ENCODE assay signal across 20 cellular contexts in genomic region chr21:45442276-45442675, GRCh38. TPM values are rescaled to one million over a fixed set of nuclear protein-coding genes. Genes with fewer than 3 reads are reported as not detected.
DNase-seq lines count a peak whose midpoint lies in the region; ATAC-seq and TF ChIP-seq lines count a peak whose summit lies in the region.
"Had no signal": no experiment of that assay in that cellular context is flagged by ENCODE, and none has a peak within 500 bp of the region (broad histone marks: within the 10 kb centered on the region; RNA-seq: fewer than 3 reads in every experiment).

No MANE protein-coding gene starts in this region.

- peak overlapping the region; percentile 60 for H3K9ac ChIP-seq in neuronal stem cell (ENCODE audit: low read depth, low read length, poor library complexity)

- H2BK5ac ChIP-seq in neuronal stem cell (ENCODE audit: low read length) = no peak overlapping the region

- H3K27ac ChIP-seq in right atrium auricular region = no peak overlapping the region
- H3K27ac ChIP-seq in neuronal stem cell (replicated peaks; ENCODE audit: low read length) = no peak overlapping the region
- peak overlapping the region; percentile 6 to 65 for H3K27ac ChIP-seq in tibial artery
- H3K27ac ChIP-seq: A549 had no signal

- H3K36me3 Mint-ChIP-seq in chondrocyte (ENCODE audit: low read depth) = peaks cover 8% of the 10 kb centered on the region
- no peaks in the 10 kb centered on the region for H3K36me3 Mint-ChIP-seq in stimulated activated memory B cell treated with anti-CD40 and anti-IgM and Interleukin-4, amounts not matched to agents 10 μg/mL and 1 μg/mL and 100 μg/mL, for 72 hours
- H3K36me3 Mint-ChIP-seq: CD14-positive monocyte had no signal

- no CpG with 5 or more reads among the region's 17 CpGs for WGBS in neuronal stem cell (ENCODE audit: extremely low coverage in 2 of 2, insufficient read length in 2 of 2, insufficient replicate concordance in 1 of 2), 2 donors

- H3K4me3 Mint-ChIP-seq in chondrocyte (ENCODE audit: unreplicated experiment) = no peak overlapping the region
- no peak overlapping the region for H3K4me3 Mint-ChIP-seq in stimulated activated memory B cell treated with anti-CD40 and anti-IgM and Interleukin-4, amounts not matched to agents 10 μg/mL and 1 μg/mL and 100 μg/mL, for 72 hours
- H3K4me3 Mint-ChIP-seq: B cell, CD14-positive monocyte had no signal

- H3K23ac ChIP-seq in neuronal stem cell (ENCODE audit: low read depth, low read length, poor library complexity) = peak overlapping the region; percentile 85

- peak overlapping the region; percentile 41 for H3K27ac Mint-ChIP-seq in chondrocyte (ENCODE audit: unreplicated experiment)
- no peak overlapping the region for H3K27ac Mint-ChIP-seq in stimulated activated memory B cell treated with anti-CD40 and anti-IgM and Interleukin-4, amounts not matched to agents 10 μg/mL and 1 μg/mL and 100 μg/mL, for 72 hours
- H3K27ac Mint-ChIP-seq: B cell had no signal

- peak; percentile 13 for DNase-seq in left cardiac atrium
- DNase-seq in right atrium auricular region (ENCODE audit: low spot score) = no peak
- DNase-seq in chondrocyte (ENCODE audit: low spot score) = peak; percentile 74
- DNase-seq in neuronal stem cell (ENCODE audit: low spot score) = no peak
- DNase-seq in tibial artery = no peak
- DNase-seq in GDM1 (lab: John Stamatoyannopoulos, UW) = no peak
- DNase-seq in activated effector memory CD4-positive, alpha-beta T cell treated with anti-CD3 and anti-CD28 coated beads, Interleukin-2, amount 50 U/mL, for 16 hours = no peak
- DNase-seq: EL, Karpas-422, MV-4-11, NCI-H1694, NCI-H2081, NCI-H2171 treated with DMSO at 0.1 percent for 48 hours, NCI-H524 treated with DMSO at 0.1 percent for 48 hours, OCI-M1 had no signal

- no peak overlapping the region for H2BK12ac ChIP-seq in neuronal stem cell (ENCODE audit: low read length)

- H3K4me2 ChIP-seq in neuronal stem cell (ENCODE audit: insufficient read depth, low read length, poor library complexity, severe bottlenecking) = no peak overlapping the region
- H3K4me2 ChIP-seq: A549 had no signal

- intact Hi-C loops in left cardiac atrium (cut with DNase I) (loop anchor here in 1 of 2 donors (5.0 kb wide), 1 partner anchor 150 kb away; no protein-coding TSS in a partner anchor), tibial artery (cut with DNase I; ENCODE audit: low total_unique reads) (no loop called here)

- H2AK5ac ChIP-seq in neuronal stem cell (ENCODE audit: low read depth, low read length) = peak overlapping the region; percentile 83

- peaks cover 0 to 19% of the 10 kb centered on the region in 2 donors for H3K4me1 ChIP-seq in right atrium auricular region
- peaks cover 2 to 3% of the 10 kb centered on the region in 2 donors for H3K4me1 ChIP-seq in neuronal stem cell (ENCODE audit: control insufficient read depth in 2 of 2, insufficient read depth in 1 of 2, low read depth in 1 of 2, low read length in 2 of 2)
- H3K4me1 ChIP-seq in tibial artery = peaks cover 4 to 39% (median 29%) of the 10 kb centered on the region in 4 donors
- H3K4me1 ChIP-seq: HAP-1 had no signal

- peaks cover 5% of the 10 kb centered on the region for H3K9me3 Mint-ChIP-seq in chondrocyte (ENCODE audit: low read depth)
- peaks cover 3% of the 10 kb centered on the region for H3K9me3 Mint-ChIP-seq in stimulated activated memory B cell treated with anti-CD40 and anti-IgM and Interleukin-4, amounts not matched to agents 10 μg/mL and 1 μg/mL and 100 μg/mL, for 72 hours

- peak overlapping the region; percentile 71 for H3K18ac ChIP-seq in neuronal stem cell (ENCODE audit: low read length)

- H3K27me3 ChIP-seq in right atrium auricular region (no peaks in the 10 kb centered on the region), neuronal stem cell (ENCODE audit: control insufficient read depth in 3 of 3, insufficient read depth in 3 of 3, low read depth in 1 of 3, low read length in 3 of 3) (peaks cover 0 to 4% (median 0%) of the 10 kb centered on the region in 3 experiments), tibial artery (no peaks in the 10 kb centered on the region)

- peaks cover 25% of the 10 kb centered on the region for H3K79me1 ChIP-seq in neuronal stem cell (ENCODE audit: low read depth, low read length)

- no peak overlapping the region for H4K91ac ChIP-seq in neuronal stem cell (ENCODE audit: low read depth, low read length, poor library complexity)

- peak overlapping the region; percentile 3 for H4K8ac ChIP-seq in neuronal stem cell (ENCODE audit: low read depth, low read length)

- H3K36me3 ChIP-seq in right atrium auricular region (no peaks in the 10 kb centered on the region), neuronal stem cell (replicated peaks in 1 of 2; ENCODE audit: control insufficient read depth in 2 of 2, insufficient read depth in 2 of 2, low read length in 2 of 2) (peaks cover 0 to 2% of the 10 kb centered on the region in 2 donors), tibial artery (no peaks in the 10 kb centered on the region)
- H3K36me3 ChIP-seq: HAP-1 had no signal

- H3K4me1 Mint-ChIP-seq in chondrocyte (ENCODE audit: low read depth) = peaks cover 11% of the 10 kb centered on the region
- peaks cover 8% of the 10 kb centered on the region for H3K4me1 Mint-ChIP-seq in stimulated activated memory B cell treated with anti-CD40 and anti-IgM and Interleukin-4, amounts not matched to agents 10 μg/mL and 1 μg/mL and 100 μg/mL, for 72 hours

- H2BK120ac ChIP-seq in neuronal stem cell (ENCODE audit: low read depth, low read length) = no peak overlapping the region

- H3K14ac ChIP-seq in neuronal stem cell (ENCODE audit: low read length) = peak overlapping the region; percentile 38

- no peak for ATAC-seq in left cardiac atrium
- ATAC-seq in stimulated activated memory B cell treated with anti-CD40 and anti-IgM and Interleukin-4, amounts not matched to agents 10 μg/mL and 1 μg/mL and 100 μg/mL, for 72 hours = no peak
- ATAC-seq: A549 had no signal

- TF ChIP-seq CTCF in right atrium auricular region (IDR thresholded peaks at IDR 0.05) (no peak), chondrocyte (IDR thresholded peaks at IDR 0.05) (no peak), tibial artery (IDR thresholded peaks at IDR 0.05) (no peak)

- H3K4me3 ChIP-seq in right atrium auricular region (no peak overlapping the region), neuronal stem cell (ENCODE audit: low read length in 2 of 2) (no peak overlapping the region), tibial artery (no peak overlapping the region)
- H3K4me3 ChIP-seq: A549, HAP-1 had no signal

- H2BK15ac ChIP-seq in neuronal stem cell (ENCODE audit: low read length) = peak overlapping the region; percentile 67

- H2AFZ ChIP-seq in neuronal stem cell (ENCODE audit: low read length) = no peak overlapping the region

- H3K4ac ChIP-seq in neuronal stem cell (ENCODE audit: low read length) = no peak overlapping the region

- peaks cover 0 to 5% of the 10 kb centered on the region in 2 donors for H3K9me3 ChIP-seq in right atrium auricular region
- H3K9me3 ChIP-seq in neuronal stem cell (replicated peaks in 1 of 2; ENCODE audit: control insufficient read depth in 2 of 2, insufficient read depth in 1 of 2, low read depth in 1 of 2, low read length in 2 of 2) = peaks cover 5 to 15% of the 10 kb centered on the region in 2 donors
- H3K9me3 ChIP-seq in tibial artery = peaks cover 0 to 3% (median 0%) of the 10 kb centered on the region in 3 donors

- H3K27me3 Mint-ChIP-seq in chondrocyte (ENCODE audit: low read depth) = no peaks in the 10 kb centered on the region
- peaks cover 36% of the 10 kb centered on the region for H3K27me3 Mint-ChIP-seq in stimulated activated memory B cell treated with anti-CD40 and anti-IgM and Interleukin-4, amounts not matched to agents 10 μg/mL and 1 μg/mL and 100 μg/mL, for 72 hours

RNA-seq across cellular contexts. Expression of gene COL18A1, which starts 37.3 kb away (rescaled TPM):
- total RNA-seq in left cardiac atrium = 100 to 1,000 TPM in 1 of 2 donors, 10 to 100 TPM in 1; 53.4 to 104 TPM
- total RNA-seq in right atrium auricular region = 100 to 1,000 TPM; 117 to 134 TPM
- 322 to 628 TPM (median 616 TPM) in 3 replicates for total RNA-seq in chondrocyte
- polyA plus RNA-seq in neuronal stem cell (2013, experiment 1 of 2) = 42.5 TPM
- polyA plus RNA-seq in neuronal stem cell (2013, experiment 2 of 2) = 42.1 TPM

Comparison
In these comparisons a context has a peak if more than half of its experiments do, and no peak if none do; other contexts are left out.
1. DNase-seq: peak in left cardiac atrium (single experiment) and chondrocyte (single experiment); none in right atrium auricular region (single experiment), neuronal stem cell (single experiment), tibial artery (0 of 2), GDM1 (single experiment) and activated effector memory CD4-positive, alpha-beta T cell treated with anti-CD3 and anti-CD28 coated beads, Interleukin-2, amount 50 U/mL, for 16 hours (single experiment).
2. H3K27ac ChIP-seq: peak in tibial artery (2 of 2); none in right atrium auricular region (0 of 2) and neuronal stem cell (single experiment).